ENCODE assay signal across 16 cellular contexts in the genomic region with DNA sequence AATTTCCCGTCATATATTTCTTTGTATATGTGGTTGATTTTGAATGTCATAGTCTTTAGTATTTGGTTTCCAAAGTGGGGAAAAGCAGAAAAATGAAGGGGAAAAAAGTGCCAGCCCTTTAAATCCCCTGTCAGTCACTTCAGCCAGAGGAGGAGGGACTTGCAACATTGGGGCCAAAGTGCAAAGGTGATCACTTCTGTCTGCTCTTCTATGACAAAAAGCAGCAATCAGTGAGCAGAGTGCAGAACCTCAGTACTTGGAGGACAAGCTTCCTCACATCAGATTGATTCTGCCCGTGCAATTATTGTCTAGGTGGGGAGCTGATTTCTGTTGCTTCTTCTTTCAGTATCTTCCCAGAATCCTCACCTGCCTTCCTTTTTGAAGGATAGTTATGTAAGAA.
"Had no signal": no experiment of that assay in that cellular context is flagged by ENCODE, and none has a peak within 500 bp of the region (broad histone marks: within the 10 kb centered on the region; RNA-seq: fewer than 3 reads in every experiment).

No MANE protein-coding gene starts in this region.

- H3K4me1 Mint-ChIP-seq: brain had no signal

- H3K4me3 ChIP-seq: esophagus squamous epithelium, SK-N-MC had no signal

- H3K27me3 ChIP-seq: esophagus squamous epithelium had no signal

- DNase-seq: central memory CD4-positive, alpha-beta T cell; cortex of kidney; effector CD4-positive, alpha-beta T cell; esophagus squamous epithelium; hypothalamus; mesendoderm; nephron progenitor cell; occipital lobe; Right ventricle myocardium superior; stimulated activated CD4-positive, alpha-beta T cell treated with anti-CD3 and anti-CD28 coated beads, Interleukin-15, amount 100 ng/mL, for 24 hours; stimulated activated CD4-positive, alpha-beta T cell treated with anti-CD3 and anti-CD28 coated beads, Interleukin-4, amount 100 ng/mL, for 24 hours; stimulated activated naive CD4-positive, alpha-beta T cell had no signal

- H3K27me3 Mint-ChIP-seq: activated naive CD8-positive, alpha-beta T cell; brain; type B pancreatic cell had no signal

- H3K4me3 Mint-ChIP-seq: brain, nephron progenitor cell, type B pancreatic cell had no signal

- H3K27ac Mint-ChIP-seq: brain, type B pancreatic cell had no signal

- H3K27ac ChIP-seq: esophagus squamous epithelium, SK-N-MC had no signal
